14 cellular contexts compared by ENCODE assay signal in genomic region chr3:38205472-38205805, GRCh38. TPM values are rescaled to one million over a fixed set of nuclear protein-coding genes. Genes with fewer than 3 reads are reported as not detected.
DNase-seq lines count a peak whose midpoint lies in the region; ATAC-seq and TF ChIP-seq lines count a peak whose summit lies in the region.
"Had no signal": no experiment of that assay in that cellular context is flagged by ENCODE, and none has a peak within 500 bp of the region (broad histone marks: within the 10 kb centered on the region; RNA-seq: fewer than 3 reads in every experiment).

No MANE protein-coding gene starts in this region.

- DNase-seq in Right ventricle myocardium inferior (ENCODE audit: missing footprints) (no peak), left ventricle myocardium inferior (no peak), RWPE2 (ENCODE audit: low spot score) (no peak), midbrain (lab: John Stamatoyannopoulos, UW) (no peak), NCI-H226 (no peak), activated gamma-delta T cell (lab: John Stamatoyannopoulos, UW) (no peak)
- peak; percentile 25 for DNase-seq in activated naive CD8-positive, alpha-beta T cell treated with anti-CD3 and anti-CD28 coated beads, Interleukin-2, amount 50 U/mL, for 24 hours
- peak; percentile 39 for DNase-seq in stimulated activated CD8-positive, alpha-beta memory T cell treated with anti-CD3 and anti-CD28 coated beads, Interleukin-4, amount 100 ng/mL, for 48 hours
- DNase-seq: foreskin keratinocyte, lower lobe of right lung, right lobe of liver, stomach, uterus had no signal

- H3K9me3 ChIP-seq in left ventricle myocardium inferior (replicated peaks) (no peaks in the 10 kb centered on the region), RWPE2 (ENCODE audit: severe bottlenecking) (no peaks in the 10 kb centered on the region)
- H3K9me3 ChIP-seq: lower lobe of right lung, right lobe of liver, stomach, uterus had no signal

- no peaks in the 10 kb centered on the region for H3K9me3 Mint-ChIP-seq in activated naive CD8-positive, alpha-beta T cell treated with anti-CD3 and anti-CD28 coated beads, Interleukin-2, amount 50 U/mL, for 24 hours

- no peaks in the 10 kb centered on the region for H3K27me3 ChIP-seq in left ventricle myocardium inferior (ENCODE audit: low read depth)
- no peaks in the 10 kb centered on the region for H3K27me3 ChIP-seq in RWPE2 (ENCODE audit: insufficient read depth, poor library complexity, severe bottlenecking)
- H3K27me3 ChIP-seq: foreskin keratinocyte, right lobe of liver, stomach, uterus had no signal

- TF ChIP-seq CTCF in left ventricle myocardium inferior (IDR thresholded peaks at IDR 0.05; ENCODE audit: borderline replicate concordance), result no peak
- TF ChIP-seq CTCF in RWPE2 (IDR thresholded peaks at IDR 0.05; ENCODE audit: poor library complexity, severe bottlenecking), result no peak

- H3K27ac Mint-ChIP-seq in activated naive CD8-positive, alpha-beta T cell treated with anti-CD3 and anti-CD28 coated beads, Interleukin-2, amount 50 U/mL, for 24 hours, result peak overlapping the region; percentile 40

- no peak overlapping the region for H3K4me3 ChIP-seq in left ventricle myocardium inferior
- H3K4me3 ChIP-seq in RWPE2 (ENCODE audit: severe bottlenecking), result no peak overlapping the region
- H3K4me3 ChIP-seq: lower lobe of right lung, right lobe of liver, stomach, uterus had no signal

- peaks cover 53% of the 10 kb centered on the region for H3K4me1 Mint-ChIP-seq in activated naive CD8-positive, alpha-beta T cell treated with anti-CD3 and anti-CD28 coated beads, Interleukin-2, amount 50 U/mL, for 24 hours

- H3K4me3 Mint-ChIP-seq in activated naive CD8-positive, alpha-beta T cell treated with anti-CD3 and anti-CD28 coated beads, Interleukin-2, amount 50 U/mL, for 24 hours, result no peak overlapping the region

- peaks cover 39% of the 10 kb centered on the region for H3K4me1 ChIP-seq in left ventricle myocardium inferior
- no peaks in the 10 kb centered on the region for H3K4me1 ChIP-seq in RWPE2 (ENCODE audit: insufficient read depth, poor library complexity, severe bottlenecking)
- H3K4me1 ChIP-seq: foreskin keratinocyte, lower lobe of right lung, right lobe of liver, uterus had no signal

- no peaks in the 10 kb centered on the region for H3K27me3 Mint-ChIP-seq in activated naive CD8-positive, alpha-beta T cell treated with anti-CD3 and anti-CD28 coated beads, Interleukin-2, amount 50 U/mL, for 24 hours

- no peak overlapping the region for H3K27ac ChIP-seq in left ventricle myocardium inferior (replicated peaks)
- H3K27ac ChIP-seq in RWPE2 (ENCODE audit: poor library complexity, severe bottlenecking), result no peak overlapping the region
- H3K27ac ChIP-seq: foreskin keratinocyte, lower lobe of right lung, right lobe of liver, stomach, uterus had no signal

- H3K36me3 ChIP-seq in left ventricle myocardium inferior, result no peaks in the 10 kb centered on the region
- H3K36me3 ChIP-seq in RWPE2 (ENCODE audit: low read depth), result peaks cover 51% of the 10 kb centered on the region
- H3K36me3 ChIP-seq: right lobe of liver, uterus had no signal

- intact Hi-C loops in Right ventricle myocardium inferior (cut with DNase I), result no loop called here
- intact Hi-C loops in left ventricle myocardium inferior (cut with micrococcal nuclease), result no loop called here

- peaks cover 31% of the 10 kb centered on the region for H3K36me3 Mint-ChIP-seq in activated naive CD8-positive, alpha-beta T cell treated with anti-CD3 and anti-CD28 coated beads, Interleukin-2, amount 50 U/mL, for 24 hours (ENCODE audit: low read depth)

- ATAC-seq in Right ventricle myocardium inferior (peak; percentile 31), RWPE2 (ENCODE audit: low read depth) (0 out of 3 replicates have a peak, but pooled peaks have one; percentile 19)
- ATAC-seq in activated naive CD8-positive, alpha-beta T cell treated with anti-CD3 and anti-CD28 coated beads, Interleukin-2, amount 50 U/mL, for 24 hours, result peak; percentile 82
- ATAC-seq: foreskin keratinocyte, lower lobe of right lung, Panc1 had no signal

RNA-seq across cellular contexts. Expression of gene OXSR1, which starts 40.1 kb away (rescaled TPM):
- total RNA-seq in Right ventricle myocardium inferior (24.6 TPM), left ventricle myocardium inferior (22.9 TPM)

Comparison
In these comparisons a context has a peak if more than half of its experiments do, and no peak if none do; other contexts are left out.
1. ATAC-seq: peak in every context shown above with its lines; median percentile 82 in activated naive CD8-positive, alpha-beta T cell treated with anti-CD3 and anti-CD28 coated beads, Interleukin-2, amount 50 U/mL, for 24 hours; 31 in Right ventricle myocardium inferior; 19 in RWPE2.
2. DNase-seq: peak in activated naive CD8-positive, alpha-beta T cell treated with anti-CD3 and anti-CD28 coated beads, Interleukin-2, amount 50 U/mL, for 24 hours (single experiment) and stimulated activated CD8-positive, alpha-beta memory T cell treated with anti-CD3 and anti-CD28 coated beads, Interleukin-4, amount 100 ng/mL, for 48 hours (single experiment); none in Right ventricle myocardium inferior (single experiment), left ventricle myocardium inferior (single experiment), RWPE2 (single experiment), midbrain (single experiment), NCI-H226 (single experiment) and activated gamma-delta T cell (single experiment).